In the genomic region with DNA sequence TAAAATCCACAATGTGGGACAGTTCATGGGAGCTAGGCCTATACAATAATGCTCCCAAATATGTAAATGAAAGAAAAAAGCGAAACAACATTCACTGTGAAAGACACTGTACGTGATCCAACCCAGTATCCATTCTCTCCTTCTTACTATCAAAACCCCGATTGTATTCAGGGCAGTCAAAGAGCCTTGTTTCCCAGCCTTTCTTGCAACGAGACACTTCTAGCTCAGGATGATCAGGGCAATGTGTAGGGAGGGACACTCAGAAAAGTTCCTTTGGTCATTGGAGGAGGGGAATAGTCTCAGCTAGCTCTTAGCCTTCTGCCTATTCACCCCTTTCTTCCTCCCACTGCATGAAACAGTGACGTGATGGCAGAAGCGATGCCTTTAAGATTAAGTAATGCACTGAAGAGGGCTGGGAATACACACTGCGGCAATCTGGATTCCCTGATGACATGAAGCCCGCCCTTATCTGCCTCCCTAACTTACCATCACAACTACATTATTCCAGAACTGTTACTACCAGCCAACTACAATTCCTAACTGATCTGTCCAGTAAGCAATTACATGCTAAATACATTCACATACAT, we compare ENCODE assay signal across 11 cellular contexts. TPM values are rescaled to one million over a fixed set of nuclear protein-coding genes. Genes with fewer than 3 reads are reported as not detected.
DNase-seq lines count a peak whose midpoint lies in the region; ATAC-seq and TF ChIP-seq lines count a peak whose summit lies in the region.
"Had no signal": no experiment of that assay in that cellular context is flagged by ENCODE, and none has a peak within 500 bp of the region (broad histone marks: within the 10 kb centered on the region; RNA-seq: fewer than 3 reads in every experiment).

No MANE protein-coding gene starts in this region.

- H3K4me3 Mint-ChIP-seq in effector memory CD8-positive, alpha-beta T cell: no peak overlapping the region
- H3K4me3 Mint-ChIP-seq in CD8-positive, alpha-beta T cell: no peak overlapping the region
- H3K4me3 Mint-ChIP-seq in CD14-positive monocyte: no peak overlapping the region
- H3K4me3 Mint-ChIP-seq: activated naive CD8-positive, alpha-beta T cell treated with anti-CD3 and anti-CD28 coated beads, Interleukin-2, amount 10 ng/mL, durations not matched to agents 7 days and 5 days had no signal

- peaks cover 10% of the 10 kb centered on the region; the same call in 1 of the 2 replicates for H3K36me3 ChIP-seq in MM.1S (replicated peaks; ENCODE audit: insufficient read depth, low read length)
- H3K36me3 ChIP-seq in subcutaneous abdominal adipose tissue (ENCODE audit: control insufficient read depth in 5 of 5, insufficient read depth in 5 of 5, low read length in 5 of 5): peaks cover 2 to 10% (median 3%) of the 10 kb centered on the region in 5 donors
- H3K36me3 ChIP-seq in CD8-positive, alpha-beta T cell (ENCODE audit: insufficient read depth, low read length): no peaks in the 10 kb centered on the region

- H3K9me2 ChIP-seq in MM.1S (replicated peaks; ENCODE audit: insufficient read depth, low read length): no peaks in the 10 kb centered on the region

- no peaks in the 10 kb centered on the region for H3K27me3 Mint-ChIP-seq in effector memory CD8-positive, alpha-beta T cell
- no peaks in the 10 kb centered on the region for H3K27me3 Mint-ChIP-seq in CD8-positive, alpha-beta T cell (ENCODE audit: low read depth)
- no peaks in the 10 kb centered on the region for H3K27me3 Mint-ChIP-seq in CD14-positive monocyte (ENCODE audit: low read depth in 3 of 3)
- H3K27me3 Mint-ChIP-seq: activated naive CD8-positive, alpha-beta T cell treated with anti-CD3 and anti-CD28 coated beads, Interleukin-2, amount 10 ng/mL, durations not matched to agents 7 days and 5 days had no signal

- no peak overlapping the region for H2AFZ ChIP-seq in MM.1S (ENCODE audit: low read length)

- H3K9me3 Mint-ChIP-seq in effector memory CD8-positive, alpha-beta T cell: no peaks in the 10 kb centered on the region
- no peaks in the 10 kb centered on the region for H3K9me3 Mint-ChIP-seq in CD8-positive, alpha-beta T cell
- no peaks in the 10 kb centered on the region for H3K9me3 Mint-ChIP-seq in CD14-positive monocyte
- H3K9me3 Mint-ChIP-seq: activated naive CD8-positive, alpha-beta T cell treated with anti-CD3 and anti-CD28 coated beads, Interleukin-2, amount 10 ng/mL, durations not matched to agents 7 days and 5 days had no signal

- H3K4me1 ChIP-seq in MM.1S (ENCODE audit: low read length) (peaks cover 26% of the 10 kb centered on the region), subcutaneous abdominal adipose tissue (ENCODE audit: control insufficient read depth in 5 of 5, insufficient read depth in 5 of 5, low read length in 5 of 5) (peaks cover 8 to 28% (median 15%) of the 10 kb centered on the region in 5 donors)
- peaks cover 10% of the 10 kb centered on the region for H3K4me1 ChIP-seq in CD8-positive, alpha-beta T cell (ENCODE audit: insufficient read depth, low read length)

- peaks cover 7% of the 10 kb centered on the region for H3F3A ChIP-seq in MM.1S (ENCODE audit: insufficient read depth, low read length)

- peaks cover 28% of the 10 kb centered on the region for H3K36me3 Mint-ChIP-seq in effector memory CD8-positive, alpha-beta T cell (ENCODE audit: insufficient read depth)
- peaks cover 42% of the 10 kb centered on the region for H3K36me3 Mint-ChIP-seq in CD8-positive, alpha-beta T cell
- H3K36me3 Mint-ChIP-seq in CD14-positive monocyte: peaks cover 32 to 58% of the 10 kb centered on the region in 2 donors

- H3K27ac ChIP-seq in MM.1S (ENCODE audit: low read length) (no peak overlapping the region), subcutaneous abdominal adipose tissue (ENCODE audit: low read depth, low read length) (peak overlapping the region; percentile 55)
- no peak overlapping the region for H3K27ac ChIP-seq in CD8-positive, alpha-beta T cell (ENCODE audit: low read depth, low read length)
- H3K27ac ChIP-seq: epithelial cell of prostate had no signal

- TF ChIP-seq CTCF in MM.1S (IDR thresholded peaks at IDR 0.05; ENCODE audit: low read length): no peak
- no peak for TF ChIP-seq CTCF in CD8-positive, alpha-beta T cell (IDR thresholded peaks at IDR 0.05)
- no peak for TF ChIP-seq CTCF in CD14-positive monocyte (IDR thresholded peaks at IDR 0.05)

- H3K4me3 ChIP-seq in MM.1S (ENCODE audit: low read length) (no peak overlapping the region), subcutaneous abdominal adipose tissue (ENCODE audit: low read depth in 1 of 5, low read length in 5 of 5) (peak overlapping the region in 3 of 5 donors; percentile 1 to 9 (median 3))
- no peak overlapping the region for H3K4me3 ChIP-seq in CD8-positive, alpha-beta T cell (ENCODE audit: low read depth, low read length)

- CTCF ChIA-PET in CD8-positive, alpha-beta T cell (lab: Charles Lee): no interaction called here

- ATAC-seq in effector memory CD8-positive, alpha-beta T cell (replicated peaks): no peak
- no peak for ATAC-seq in CD8-positive, alpha-beta T cell

- H4K20me1 ChIP-seq in MM.1S (ENCODE audit: insufficient read depth, low read length): 0 out of 2 replicates have a peak, but pooled peaks cover 16% of the 10 kb centered on the region

- 0 out of 2 replicates have a peak overlapping the region, but pooled peaks have one; percentile 0 for H3K4me2 ChIP-seq in MM.1S (ENCODE audit: low read depth, low read length)

- H3K27ac Mint-ChIP-seq in effector memory CD8-positive, alpha-beta T cell: peak overlapping the region; percentile 12 to 58
- no peak overlapping the region for H3K27ac Mint-ChIP-seq in CD8-positive, alpha-beta T cell
- peak overlapping the region in 1 of 7 donors; percentile 16 for H3K27ac Mint-ChIP-seq in CD14-positive monocyte
- H3K27ac Mint-ChIP-seq: activated naive CD8-positive, alpha-beta T cell treated with anti-CD3 and anti-CD28 coated beads, Interleukin-2, amount 10 ng/mL, durations not matched to agents 7 days and 5 days had no signal

- peaks cover 97% of the 10 kb centered on the region for H3K79me2 ChIP-seq in MM.1S (ENCODE audit: low read length)

- H3K9me3 ChIP-seq in MM.1S (replicated peaks; ENCODE audit: insufficient read depth, low read length) (no peaks in the 10 kb centered on the region), subcutaneous abdominal adipose tissue (ENCODE audit: control insufficient read depth in 5 of 5, low read length in 5 of 5) (no peaks in the 10 kb centered on the region)
- no peaks in the 10 kb centered on the region for H3K9me3 ChIP-seq in CD8-positive, alpha-beta T cell (ENCODE audit: low read length)

- peaks cover 14 to 19% of the 10 kb centered on the region in 2 donors for H3K4me1 Mint-ChIP-seq in effector memory CD8-positive, alpha-beta T cell (ENCODE audit: low read depth in 2 of 2)
- H3K4me1 Mint-ChIP-seq in CD8-positive, alpha-beta T cell (ENCODE audit: low read depth): peaks cover 35% of the 10 kb centered on the region
- H3K4me1 Mint-ChIP-seq in CD14-positive monocyte: peaks cover 11% of the 10 kb centered on the region

- POLR2A ChIA-PET in CD8-positive, alpha-beta T cell (lab: Charles Lee): no interaction called here

- intact Hi-C loops in CD8-positive, alpha-beta T cell (cut with DNase I, micrococcal nuclease): no loop called here
- intact Hi-C loops in CD14-positive monocyte (cut with micrococcal nuclease): no loop called here

- DNase-seq in MM.1S: no peak
- DNase-seq in effector memory CD8-positive, alpha-beta T cell: no peak
- DNase-seq in medulla oblongata (ENCODE audit: extremely low spot score): peak; percentile 82
- DNase-seq in NCI-H146 treated with DMSO at 0.1 percent for 48 hours (lab: John Stamatoyannopoulos, UW; ENCODE audit: unreplicated experiment): no peak
- DNase-seq in CD8-positive, alpha-beta T cell: no peak
- no peak for DNase-seq in CD14-positive monocyte (ENCODE audit: low spot score)
- no peak for DNase-seq in NCI-H187 treated with DMSO at 0.1 percent for 48 hours (lab: John Stamatoyannopoulos, UW)
- DNase-seq: activated naive CD8-positive, alpha-beta T cell treated with anti-CD3 and anti-CD28 coated beads, Interleukin-2, amount 10 ng/mL, durations not matched to agents 7 days and 5 days; T-helper 2 cell had no signal

- H3K27me3 ChIP-seq in MM.1S (replicated peaks; ENCODE audit: insufficient read depth, low read length) (no peaks in the 10 kb centered on the region), subcutaneous abdominal adipose tissue (ENCODE audit: control insufficient read depth in 5 of 5, insufficient read depth in 4 of 5, low read length in 5 of 5) (no peaks in the 10 kb centered on the region)
- H3K27me3 ChIP-seq in CD8-positive, alpha-beta T cell (ENCODE audit: insufficient read depth, low read length): no peaks in the 10 kb centered on the region

- no peak overlapping the region for H3K9ac ChIP-seq in MM.1S (ENCODE audit: low read length)
- H3K9ac ChIP-seq in subcutaneous abdominal adipose tissue (ENCODE audit: low read length in 5 of 5): peak overlapping the region in 1 of 5 donors; percentile 32

RNA-seq across cellular contexts. Expression of gene UBE2H, which starts 27.3 kb away (rescaled TPM):
- total RNA-seq in CD8-positive, alpha-beta T cell: 10 to 100 TPM; 53.7 to 63.6 TPM
- 10 to 100 TPM; 12.6 to 26.0 TPM for polyA plus RNA-seq in CD14-positive monocyte

Comparison
In these comparisons a context has a peak if more than half of its experiments do, and no peak if none do; other contexts are left out.
1. H3K4me3 ChIP-seq: peak in subcutaneous abdominal adipose tissue (3 of 5); none in MM.1S (single experiment) and CD8-positive, alpha-beta T cell (single experiment).